In the genomic region with DNA sequence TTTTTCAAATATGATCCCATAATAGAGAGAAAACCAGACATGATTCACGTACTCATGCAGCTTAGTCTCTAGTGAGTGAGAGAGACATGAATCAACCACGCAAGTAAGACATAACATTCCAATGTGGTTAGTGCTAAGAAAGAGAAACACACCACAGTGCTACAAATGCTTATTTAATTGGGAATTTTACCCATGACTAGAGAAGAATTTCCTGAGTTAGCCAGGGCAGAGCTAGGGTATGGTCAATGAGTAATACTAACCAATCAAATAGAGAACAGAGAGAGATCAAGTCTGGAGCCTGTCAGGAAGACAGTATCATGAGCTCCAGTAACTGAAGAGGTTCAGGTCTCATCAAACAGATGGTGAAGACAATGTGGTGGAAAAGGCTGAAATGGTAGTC, we compare ENCODE assay signal across 15 cellular contexts.
DNase-seq lines count a peak whose midpoint lies in the region; ATAC-seq and TF ChIP-seq lines count a peak whose summit lies in the region.
"Had no signal": no experiment of that assay in that cellular context is flagged by ENCODE, and none has a peak within 500 bp of the region (broad histone marks: within the 10 kb centered on the region; RNA-seq: fewer than 3 reads in every experiment).

No MANE protein-coding gene starts in this region.

- no peak overlapping the region for H3K4me3 ChIP-seq in AG04450 (ENCODE audit: low read depth, low read length)
- no peak overlapping the region for H3K4me3 ChIP-seq in lung
- H3K4me3 ChIP-seq in gastroesophageal sphincter: no peak overlapping the region
- H3K4me3 ChIP-seq: coronary artery, GM12878, sigmoid colon had no signal

- TF ChIP-seq EP300 in gastroesophageal sphincter (IDR thresholded peaks at IDR 0.05): no peak

- H3K9me3 ChIP-seq in AG04450 (ENCODE audit: control insufficient read depth, insufficient read depth, low read length) (no peaks in the 10 kb centered on the region), lung (ENCODE audit: control insufficient read depth in 2 of 2, insufficient read depth in 1 of 2, low read length in 1 of 2) (no peaks in the 10 kb centered on the region), gastroesophageal sphincter (no peaks in the 10 kb centered on the region)
- H3K9me3 ChIP-seq: sigmoid colon had no signal

- peak; percentile 89 for DNase-seq in AG04450 (ENCODE audit: low read depth, low spot score)
- DNase-seq in KBM-7: peak; percentile 7
- peak; percentile 66 for DNase-seq in brain pericyte (ENCODE audit: low read depth, low spot score)
- no peak for DNase-seq in lung (ENCODE audit: low spot score)
- DNase-seq in COR-L47 (lab: John Stamatoyannopoulos, UW): no peak
- DNase-seq in NCI-H2081 treated with DMSO at 0.1 percent for 48 hours (lab: John Stamatoyannopoulos, UW): no peak
- no peak for DNase-seq in hypothalamus (lab: John Stamatoyannopoulos, UW)
- DNase-seq: activated T-cell treated with anti-CD3 and anti-CD28 coated beads, Interleukin-2, amount 50 U/mL, for 24 hours; C1 segment of cervical spinal cord; left colon; sigmoid colon; T-helper 17 cell had no signal

- WGBS in lung, 2 donors: 80 to 85% methylated on average over 2 of the region's 2 CpGs
- 31 to 53% methylated on average over 2 of the region's 2 CpGs for WGBS in gastroesophageal sphincter (ENCODE audit: low coverage in 1 of 2), 2 donors

- CTCF ChIA-PET in AG04450 (lab: Charles Lee): interaction anchor here (1.1 to 3.3 kb wide), 13 partner anchors 44 to 1072 kb away, joined by 3 to 42 read pairs (median 7); no protein-coding TSS in a partner anchor

- ATAC-seq in lung (ENCODE audit: insufficient read depth, low FRiP score) (peak; percentile 61), gastroesophageal sphincter (no peak)
- ATAC-seq: GM12878, left colon, T-helper 17 cell had no signal

- H3K36me3 ChIP-seq in lung (ENCODE audit: control insufficient read depth in 2 of 2, insufficient read depth in 2 of 2, low read length in 2 of 2) (no peaks in the 10 kb centered on the region), gastroesophageal sphincter (no peaks in the 10 kb centered on the region)
- H3K36me3 ChIP-seq: sigmoid colon had no signal

- in situ Hi-C loops in KBM-7 (cut with MboI; ENCODE audit: low pct_unique_long_range_greater_than_20kb, low sequenced_read_pairs): loop anchor here (25.0 kb wide), 1 partner anchor 186 kb away; no protein-coding TSS in a partner anchor

- H3K27ac ChIP-seq in AG04450 (ENCODE audit: low read depth, low read length): peak overlapping the region; percentile 47
- no peak overlapping the region for H3K27ac ChIP-seq in lung (ENCODE audit: low read depth in 1 of 2, low read length in 1 of 2)
- H3K27ac ChIP-seq in gastroesophageal sphincter: no peak overlapping the region
- H3K27ac ChIP-seq: sigmoid colon had no signal

- H3K27me3 ChIP-seq in AG04450 (ENCODE audit: control insufficient read depth, insufficient read depth, low read length) (no peaks in the 10 kb centered on the region), lung (ENCODE audit: control insufficient read depth, insufficient read depth) (no peaks in the 10 kb centered on the region), gastroesophageal sphincter (no peaks in the 10 kb centered on the region)
- H3K27me3 ChIP-seq: sigmoid colon had no signal

- H3K4me1 ChIP-seq in lung (ENCODE audit: control insufficient read depth in 2 of 2, insufficient read depth in 2 of 2, low read length in 2 of 2) (no peaks in the 10 kb centered on the region), gastroesophageal sphincter (no peaks in the 10 kb centered on the region)
- H3K4me1 ChIP-seq: sigmoid colon had no signal

- TF ChIP-seq POLR2A in gastroesophageal sphincter (IDR thresholded peaks at IDR 0.05): no peak

- POLR2A ChIA-PET in AG04450 (lab: Yijun Ruan, JAX): interaction anchor here (0.5 to 1.8 kb wide), 5 partner anchors 210 to 492 kb away, joined by 3 to 6 read pairs (median 5); no protein-coding TSS in a partner anchor

- TF ChIP-seq CTCF in AG04450 (IDR thresholded peaks at IDR 0.05; ENCODE audit: low read depth, low read length) (no peak), lung (IDR thresholded peaks at IDR 0.05; ENCODE audit: control extremely low read depth, extremely low read depth) (no peak), gastroesophageal sphincter (IDR thresholded peaks at IDR 0.05) (no peak)

Comparison
In these comparisons a context has a peak if more than half of its experiments do, and no peak if none do; other contexts are left out.
1. DNase-seq: peak in AG04450 (single experiment), KBM-7 (single experiment) and brain pericyte (single experiment); none in lung (single experiment), COR-L47 (single experiment), NCI-H2081 treated with DMSO at 0.1 percent for 48 hours (single experiment) and hypothalamus (0 of 51).